Comparison of ENCODE assay signal across 8 cellular contexts in genomic region chr17:43943769-43944418, GRCh38. TPM values are rescaled to one million over a fixed set of nuclear protein-coding genes. Genes with fewer than 3 reads are reported as not detected.
A peak's percentile ranks its signal among the peaks of the same experiment; 100 is the strongest.
DNase-seq lines count a peak whose midpoint lies in the region; ATAC-seq, FAIRE-seq and TF ChIP-seq lines count a peak whose summit lies in the region.

No MANE protein-coding gene starts in this region.

- no peak overlapping the region for H4K8ac ChIP-seq in mesenchymal stem cell (ENCODE audit: low read length)

- H2AFZ ChIP-seq in mesenchymal stem cell (ENCODE audit: low read depth, low read length): no peak overlapping the region

- no peak overlapping the region for H2BK15ac ChIP-seq in mesenchymal stem cell (ENCODE audit: low read depth, poor library complexity, severe bottlenecking)

- no peak for ATAC-seq in GM19452 (IDR thresholded peaks at IDR 0.05; ENCODE audit: unreplicated experiment)

- no peak overlapping the region for H3K18ac ChIP-seq in mesenchymal stem cell (ENCODE audit: low read depth in 1 of 2, low read length in 2 of 2)

- DNase-seq in D721Med (ENCODE audit: insufficient read length, low spot score): peak; percentile 55
- DNase-seq in HL-60 (ENCODE audit: low read depth in 1 of 2, low spot score in 1 of 2): peak; percentile 47 to 74
- peak; percentile 71 to 72 for DNase-seq in NOMO-1 (lab: John Stamatoyannopoulos, UW; ENCODE audit: unreplicated experiment in 2 of 2)
- peak; percentile 51 to 70 for DNase-seq in activated CD8-positive, alpha-beta memory T cell treated with anti-CD3 and anti-CD28 coated beads for 1 hour (ENCODE audit: extremely low read depth in 1 of 2, low read depth in 1 of 2)
- DNase-seq in effector CD8-positive, alpha-beta T cell (lab: John Stamatoyannopoulos, UW): peak; percentile 63
- DNase-seq in mesenchymal stem cell: peak; percentile 74
- DNase-seq in stimulated activated CD8-positive, alpha-beta memory T cell treated with anti-CD3 and anti-CD28 coated beads, Interleukin-15, amount 100 ng/mL, for 4 hours (ENCODE audit: low read depth in 2 of 2): peak; percentile 35 to 57

- H4K91ac ChIP-seq in mesenchymal stem cell (ENCODE audit: low read length): no peak overlapping the region

- H3K36me3 ChIP-seq in mesenchymal stem cell (ENCODE audit: control insufficient read depth in 1 of 2, insufficient read depth in 2 of 2, low read depth in 1 of 2, low read length in 2 of 2): no peaks in the 10 kb centered on the region

- H3K27me3 ChIP-seq in HL-60 (ENCODE audit: insufficient read depth, poor library complexity, severe bottlenecking) (peaks cover under 1% of the 10 kb centered on the region), mesenchymal stem cell (ENCODE audit: control insufficient read depth in 1 of 2, insufficient read depth in 1 of 2, low read length in 2 of 2) (peaks cover 15 to 16% of the 10 kb centered on the region in 2 experiments)

- H3K4ac ChIP-seq in mesenchymal stem cell (ENCODE audit: low read depth in 1 of 2, low read length in 2 of 2): no peak overlapping the region

- no peak overlapping the region for H3K4me2 ChIP-seq in mesenchymal stem cell (ENCODE audit: low read length, poor library complexity, severe bottlenecking)

- no peak overlapping the region for H2BK12ac ChIP-seq in mesenchymal stem cell (ENCODE audit: low read length in 2 of 2)

- no peak overlapping the region for H2BK5ac ChIP-seq in mesenchymal stem cell (ENCODE audit: low read depth, low read length, poor library complexity, severe bottlenecking)

- H3K14ac ChIP-seq in mesenchymal stem cell (ENCODE audit: low read length in 2 of 2): no peak overlapping the region

- H3K4me1 ChIP-seq in mesenchymal stem cell (ENCODE audit: control insufficient read depth, insufficient read depth, low read depth, low read length): no peaks in the 10 kb centered on the region

- no peaks in the 10 kb centered on the region for H3K79me1 ChIP-seq in mesenchymal stem cell (replicated peaks; ENCODE audit: low read length, poor library complexity, severe bottlenecking)

- TF ChIP-seq CTCF in D721Med (IDR thresholded peaks at IDR 0.05; ENCODE audit: insufficient read depth, missing control alignments) (peak; percentile 98), HL-60 (IDR thresholded peaks at IDR 0.05; ENCODE audit: insufficient read depth, low read length) (peak; percentile 94)

- H3K27ac ChIP-seq in HL-60 (replicated peaks) (no peak overlapping the region), mesenchymal stem cell (ENCODE audit: low read length, poor library complexity, severe bottlenecking) (no peak overlapping the region)

- no peak overlapping the region for H3K4me3 ChIP-seq in HL-60 (replicated peaks; ENCODE audit: insufficient read depth, low read length)
- no peak overlapping the region for H3K4me3 ChIP-seq in mesenchymal stem cell (ENCODE audit: insufficient read depth in 1 of 2, low read depth in 1 of 2, low read length in 2 of 2)

- FAIRE-seq in D721Med (lab: Jason Lieb, UNC): no peak

- no peak overlapping the region for H3K23ac ChIP-seq in mesenchymal stem cell (ENCODE audit: low read length in 2 of 2)

- H2AK5ac ChIP-seq in mesenchymal stem cell (ENCODE audit: low read length, severe bottlenecking): no peak overlapping the region

- no peaks in the 10 kb centered on the region for H3K9me3 ChIP-seq in mesenchymal stem cell (ENCODE audit: control insufficient read depth, low read length)

- peak overlapping the region; percentile 65 for H3K9ac ChIP-seq in mesenchymal stem cell (ENCODE audit: low read length)

- H2BK120ac ChIP-seq in mesenchymal stem cell (ENCODE audit: low read depth, low read length): no peak overlapping the region

- 6% methylated on average over 7 of the region's 8 CpGs for WGBS in mesenchymal stem cell

RNA-seq across cellular contexts. Expression of gene PPY, which starts 1.6 kb away (rescaled TPM):
- not detected for polyA plus RNA-seq in mesenchymal stem cell (2013, experiment 1 of 2)
- not detected for polyA plus RNA-seq in mesenchymal stem cell (2013, experiment 2 of 2)

RNA-seq across cellular contexts. Expression of gene PYY, which starts 9.8 kb away (rescaled TPM):
- not detected for polyA plus RNA-seq in mesenchymal stem cell (2013, experiment 1 of 2)
- not detected for polyA plus RNA-seq in mesenchymal stem cell (2013, experiment 2 of 2)

RNA-seq across cellular contexts. Expression of gene MPP2, which starts 36.6 kb away (rescaled TPM):
- polyA plus RNA-seq in mesenchymal stem cell (2013, experiment 1 of 2): 0.59 TPM
- 0.59 TPM for polyA plus RNA-seq in mesenchymal stem cell (2013, experiment 2 of 2)
